Comparison of ENCODE assay signal across 8 cellular contexts in genomic region chr2:199458017-199458805, GRCh38. TPM values are rescaled to one million over a fixed set of nuclear protein-coding genes. Genes with fewer than 3 reads are reported as not detected.
A peak's percentile ranks its signal among the peaks of the same experiment; 100 is the strongest.
DNase-seq lines count a peak whose midpoint lies in the region; ATAC-seq and TF ChIP-seq lines count a peak whose summit lies in the region.

No MANE protein-coding gene starts in this region.

- POLR2A ChIA-PET in SK-N-SH (lab: Yijun Ruan, JAX), result no interaction called here

- DNase-seq in AG10803 (ENCODE audit: low read depth), result peak; percentile 44
- DNase-seq in HK-2 (ENCODE audit: unreplicated experiment), result peak; percentile 62
- DNase-seq in SK-N-SH, result no peak
- DNase-seq in effector memory CD8-positive, alpha-beta T cell, result no peak
- no peak for DNase-seq in NCI-H524 treated with DMSO at 0.1 percent for 48 hours (lab: John Stamatoyannopoulos, UW)

- H3K4me1 Mint-ChIP-seq in effector memory CD8-positive, alpha-beta T cell (ENCODE audit: low read depth in 2 of 2), result peaks cover 8 to 12% of the 10 kb centered on the region in 2 donors

- H3K79me2 ChIP-seq in SK-N-SH (ENCODE audit: insufficient read depth), result no peaks in the 10 kb centered on the region

- peak overlapping the region; percentile 93 for H3K4me2 ChIP-seq in SK-N-SH

- H2AFZ ChIP-seq in SK-N-SH (ENCODE audit: low read depth), result peak overlapping the region; percentile 63; the same call in 1 of the 2 replicates

- no peak overlapping the region for H3K9ac ChIP-seq in SK-N-SH
- H3K9ac ChIP-seq in mucosa of rectum (ENCODE audit: low read depth in 1 of 2, low read length in 2 of 2), result peak overlapping the region; percentile 81 to 95

- H3K27me3 ChIP-seq in SK-N-SH (ENCODE audit: insufficient read depth) (peaks cover 73% of the 10 kb centered on the region), mucosa of rectum (ENCODE audit: control insufficient read depth in 2 of 2, insufficient read depth in 2 of 2, low read length in 2 of 2) (peaks cover 6 to 19% of the 10 kb centered on the region in 2 donors)

- peaks cover 0 to 12% of the 10 kb centered on the region in 2 experiments; a peak in 1 of 4 replicates for H3K4me1 ChIP-seq in SK-N-SH (ENCODE audit: control insufficient read depth in 1 of 2, insufficient read depth in 2 of 2, low read depth in 1 of 2, low read length in 1 of 2)
- peaks cover 3 to 4% of the 10 kb centered on the region in 2 donors for H3K4me1 ChIP-seq in mucosa of rectum (ENCODE audit: control insufficient read depth in 2 of 2, insufficient read depth in 2 of 2, low read length in 2 of 2)

- peaks cover 51 to 74% of the 10 kb centered on the region in 2 donors for H3K27me3 Mint-ChIP-seq in effector memory CD8-positive, alpha-beta T cell

- WGBS in SK-N-SH (ENCODE audit: low lambda C conversion rate), result under 1% methylated on average over 17 of the region's 75 CpGs

- TF ChIP-seq EP300 in SK-N-SH (IDR thresholded peaks at IDR 0.05; ENCODE audit: borderline replicate concordance in 1 of 2, low read depth in 1 of 2, low read length in 1 of 2), result no peak

- H4K20me1 ChIP-seq in SK-N-SH (ENCODE audit: insufficient read depth), result no peaks in the 10 kb centered on the region

- H3K27ac ChIP-seq in SK-N-SH (ENCODE audit: low read depth in 2 of 2, low read length in 1 of 2), result no peak overlapping the region
- H3K27ac ChIP-seq in mucosa of rectum (ENCODE audit: low read depth in 2 of 2, low read length in 2 of 2), result peak overlapping the region; percentile 89 to 93

- H3F3A ChIP-seq in SK-N-SH (replicated peaks; ENCODE audit: insufficient read depth), result peaks cover 8% of the 10 kb centered on the region

- H3K4me3 Mint-ChIP-seq in effector memory CD8-positive, alpha-beta T cell, result peak overlapping the region; percentile 79 to 89

- no peaks in the 10 kb centered on the region for H3K9me2 ChIP-seq in SK-N-SH

- TF ChIP-seq CTCF in AG10803 (conservative IDR thresholded peaks at IDR 0.05; ENCODE audit: low read length) (no peak), SK-N-SH (IDR thresholded peaks at IDR 0.05) (no peak)

- H3K9me3 Mint-ChIP-seq in effector memory CD8-positive, alpha-beta T cell, result no peaks in the 10 kb centered on the region

- no peak for TF ChIP-seq RAD21 in SK-N-SH (IDR thresholded peaks at IDR 0.05; ENCODE audit: low read length)

- no peak overlapping the region for H3K27ac Mint-ChIP-seq in effector memory CD8-positive, alpha-beta T cell

- H3K9me3 ChIP-seq in SK-N-SH (no peaks in the 10 kb centered on the region), mucosa of rectum (ENCODE audit: control insufficient read depth in 2 of 2, low read length in 2 of 2) (no peaks in the 10 kb centered on the region)

- H3K36me3 Mint-ChIP-seq in effector memory CD8-positive, alpha-beta T cell (ENCODE audit: insufficient read depth), result peaks cover 23% of the 10 kb centered on the region

- CTCF ChIA-PET in SK-N-SH (lab: Yijun Ruan, JAX), result interaction anchor here (1.2 kb wide), 1 partner anchor 12 kb away, joined by 3 read pairs; no protein-coding TSS in a partner anchor

- ATAC-seq in GM18858 (IDR thresholded peaks at IDR 0.05; ENCODE audit: unreplicated experiment) (peak; percentile 10), HG03378 (IDR thresholded peaks at IDR 0.05; ENCODE audit: unreplicated experiment) (no peak)
- ATAC-seq in effector memory CD8-positive, alpha-beta T cell (replicated peaks), result peak; percentile 42

- H3K36me3 ChIP-seq in SK-N-SH (replicated peaks in 1 of 2; ENCODE audit: control insufficient read depth in 1 of 2, insufficient read depth in 2 of 2, low read length in 1 of 2) (no peaks in the 10 kb centered on the region), mucosa of rectum (ENCODE audit: control insufficient read depth in 2 of 2, insufficient read depth in 2 of 2, low read length in 2 of 2) (peaks cover 0 to 4% of the 10 kb centered on the region in 2 donors)

- H3K4me3 ChIP-seq in AG10803 (ENCODE audit: low read length) (peak overlapping the region; percentile 86), SK-N-SH (ENCODE audit: low read depth in 2 of 2, low read length in 1 of 2) (peak overlapping the region; percentile 65 to 87), mucosa of rectum (ENCODE audit: low read length in 2 of 2) (peak overlapping the region; percentile 91 to 97)

TF ChIP-seq in SK-N-SH, 30 proteins besides CTCF, POLR2A, EP300 and RAD21:
- no peak for TF ChIP-seq JUND (IDR thresholded peaks at IDR 0.05)

RNA-seq across cellular contexts. Expression of gene SATB2, which starts 0.5 kb away (rescaled TPM):
- polyA plus RNA-seq in SK-N-SH (2012; rRNA removed), result 0.06 and 0.13 TPM in 2 replicates
- polyA plus RNA-seq in SK-N-SH (2012; cell fraction: cytosol; rRNA removed), result 0.10 and 0.17 TPM in 2 replicates
- polyA plus RNA-seq in SK-N-SH (2012; cell fraction: nucleus; rRNA removed), result 0.30 and 0.55 TPM in 2 replicates

Comparison
In these comparisons a context has a peak if more than half of its experiments do, and no peak if none do; other contexts are left out.
1. DNase-seq: peak in AG10803 (single experiment) and HK-2 (single experiment); none in SK-N-SH (single experiment), effector memory CD8-positive, alpha-beta T cell (0 of 3) and NCI-H524 treated with DMSO at 0.1 percent for 48 hours (single experiment).
2. H3K27ac ChIP-seq: peak in mucosa of rectum (2 of 2); none in SK-N-SH (0 of 2).
3. Peak in every context shown above with its lines, with median percentiles within 50 percentile points of each other: H3K4me3 ChIP-seq.